In the genomic region with DNA sequence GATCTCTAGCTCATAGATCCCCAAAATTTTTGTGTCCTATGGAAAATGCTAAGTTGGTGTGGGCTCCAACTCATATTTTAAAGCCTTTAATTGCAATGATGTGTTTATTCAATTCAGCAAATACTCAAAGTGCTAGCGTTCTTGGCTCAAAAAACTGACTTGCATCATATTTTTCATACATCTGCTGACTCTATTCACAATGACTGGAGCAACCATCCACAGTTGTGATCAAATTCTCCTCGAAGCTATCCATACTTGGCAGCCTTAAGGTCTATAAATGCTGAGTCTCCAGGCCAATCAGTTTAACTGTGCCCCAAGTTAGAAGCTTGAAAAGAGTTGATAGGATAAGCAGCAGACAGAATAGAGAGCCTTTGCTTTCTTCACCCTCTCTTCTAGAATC, we compare ENCODE assay signal across 32 cellular contexts.
"Had no signal": no experiment of that assay in that cellular context is flagged by ENCODE, and none has a peak within 500 bp of the region (broad histone marks: within the 10 kb centered on the region; RNA-seq: fewer than 3 reads in every experiment).

No MANE protein-coding gene starts in this region.

- H3K36me3 Mint-ChIP-seq: activated naive CD8-positive, alpha-beta T cell had no signal

- H3K9me3 ChIP-seq: adrenal gland, body of pancreas, esophagus squamous epithelium, gastroesophageal sphincter, heart right ventricle had no signal

- H3K9me3 Mint-ChIP-seq: activated B cell treated with CpG ODN at 0.5 μM for 24 hours; activated CD8-positive, alpha-beta T cell treated with anti-CD3 and anti-CD28 coated beads for 36 hours; activated T-cell treated with anti-CD3 and anti-CD28 coated beads, Interleukin-2, amount 50 U/mL, for 4 hours; activated T-helper 17 cell treated with anti-CD3 and anti-CD28 coated beads, Interleukin-2, amount 50 U/mL, for 72 hours; T-helper 2 cell treated with Interferon-gamma antibody and Interleukin-4, amounts not matched to agents 5 μg/mL and 100 μg/mL, for 36 hours had no signal

- H3K4me3 Mint-ChIP-seq: activated B cell treated with CpG ODN at 0.5 μM for 24 hours; activated CD8-positive, alpha-beta T cell treated with anti-CD3 and anti-CD28 coated beads for 36 hours; activated naive CD8-positive, alpha-beta T cell; activated T-cell treated with anti-CD3 and anti-CD28 coated beads, Interleukin-2, amount 50 U/mL, for 4 hours; activated T-helper 17 cell treated with anti-CD3 and anti-CD28 coated beads, Interleukin-2, amount 50 U/mL, for 72 hours; T-helper 17 cell; T-helper 2 cell treated with Interferon-gamma antibody and Interleukin-4, amounts not matched to agents 5 μg/mL and 100 μg/mL, for 36 hours had no signal

- H3K4me3 ChIP-seq: adrenal gland, body of pancreas, esophagus squamous epithelium, gastroesophageal sphincter, heart right ventricle, hepatocyte had no signal

- DNase-seq: activated B cell treated with CpG ODN at 0.5 μM for 24 hours; activated CD4-positive, alpha-beta T cell treated with anti-CD3 and anti-CD28 coated beads for 48 hours; activated CD4-positive, alpha-beta T cell treated with anti-CD3 and anti-CD28 coated beads, Interleukin-2, amount 50 U/mL, for 1 hour; activated CD4-positive, alpha-beta T cell treated with anti-CD3 and anti-CD28 coated beads, Interleukin-2, amount 50 U/mL, for 48 hours; activated CD8-positive, alpha-beta memory T cell treated with anti-CD3 and anti-CD28 coated beads for 24 hours; activated CD8-positive, alpha-beta T cell treated with anti-CD3 and anti-CD28 coated beads for 36 hours; activated effector memory CD4-positive, alpha-beta T cell treated with Interleukin-2 at 50 U/mL for 16 hours; activated gamma-delta T cell treated with Interleukin-2 at 50 U/mL for 16 hours; activated naive CD4-positive, alpha-beta T cell treated with anti-CD3 and anti-CD28 coated beads, Interleukin-2, amount 50 U/mL, for 16 hours; activated naive CD4-positive, alpha-beta T cell treated with Interleukin-2 at 50 U/mL for 16 hours; activated T-cell treated with anti-CD3 and anti-CD28 coated beads, Interleukin-2, amount 50 U/mL, for 4 hours; adrenal gland; amygdala; aorta; body of pancreas; caudate nucleus; cortex of kidney; dermis blood vessel endothelial cell; effector CD8-positive, alpha-beta T cell; esophagus squamous epithelium; foreskin melanocyte; heart right ventricle; T-helper 17 cell; T1000; WERI-Rb-1 had no signal

- H3K27me3 Mint-ChIP-seq: activated naive CD8-positive, alpha-beta T cell; activated T-helper 17 cell treated with anti-CD3 and anti-CD28 coated beads, Interleukin-2, amount 50 U/mL, for 72 hours; T-helper 17 cell had no signal

- H3K36me3 ChIP-seq: adrenal gland, esophagus squamous epithelium, gastroesophageal sphincter, heart right ventricle had no signal

- H3K4me2 ChIP-seq: hepatocyte had no signal

- H3K27me3 ChIP-seq: adrenal gland, body of pancreas, esophagus squamous epithelium, gastroesophageal sphincter, heart right ventricle, hepatocyte had no signal

- H3K27ac ChIP-seq: adrenal gland, epithelial cell of prostate, esophagus squamous epithelium, gastroesophageal sphincter, heart right ventricle, hepatocyte, WERI-Rb-1 had no signal

- H2AFZ ChIP-seq: hepatocyte had no signal

- ATAC-seq: activated CD4-positive, CD25-positive, alpha-beta regulatory T cell treated with anti-CD3 and anti-CD28 coated beads, Interleukin-2, amount 50 U/mL, for 24 hours; activated CD8-positive, alpha-beta T cell treated with anti-CD3 and anti-CD28 coated beads for 36 hours; activated T-cell treated with anti-CD3 and anti-CD28 coated beads, Interleukin-2, amount 50 U/mL, for 4 hours; activated T-helper 17 cell treated with anti-CD3 and anti-CD28 coated beads, Interleukin-2, amount 50 U/mL, for 72 hours; body of pancreas; gastroesophageal sphincter; heart right ventricle; T-helper 17 cell had no signal

- H3K27ac Mint-ChIP-seq: activated B cell treated with CpG ODN at 0.5 μM for 24 hours; activated CD8-positive, alpha-beta T cell treated with anti-CD3 and anti-CD28 coated beads for 36 hours; activated naive CD8-positive, alpha-beta T cell; activated T-helper 17 cell treated with anti-CD3 and anti-CD28 coated beads, Interleukin-2, amount 50 U/mL, for 72 hours; T-helper 2 cell treated with Interferon-gamma antibody and Interleukin-4, amounts not matched to agents 5 μg/mL and 100 μg/mL, for 36 hours had no signal
